ENCODE assay signal across 8 cellular contexts in genomic region chr6:35687658-35688604, GRCh38. TPM values are rescaled to one million over a fixed set of nuclear protein-coding genes. Genes with fewer than 3 reads are reported as not detected.
DNase-seq lines count a peak whose midpoint lies in the region; ATAC-seq and TF ChIP-seq lines count a peak whose summit lies in the region.

No MANE protein-coding gene starts in this region.

- H3K4me3 ChIP-seq in iPS-18a (ENCODE audit: low read length) = peak overlapping the region; percentile 71
- H3K4me3 ChIP-seq in gastrocnemius medialis = peak overlapping the region; percentile 79 to 88 (median 84)

- H3K27ac ChIP-seq in iPS-18a (ENCODE audit: low read length) (no peak overlapping the region), gastrocnemius medialis (peak overlapping the region; percentile 96 to 98 (median 97))

- peak; percentile 55 to 72 for TF ChIP-seq POLR2A in gastrocnemius medialis (IDR thresholded peaks at IDR 0.05)

- no peaks in the 10 kb centered on the region for H3K36me3 Mint-ChIP-seq in IgD-negative memory B cell
- no peaks in the 10 kb centered on the region for H3K36me3 Mint-ChIP-seq in T-helper 1 cell treated with Interleukin-12 subunit alpha and Interleukin-12 subunit beta and Interleukin-4 antibody, amounts not matched to agents 30 μg/mL and 1 μg/mL, for 36 hours (ENCODE audit: low read depth)

- in situ Hi-C loops in gastrocnemius medialis (cut with MboI; ENCODE audit: low sequenced_read_pairs in 4 of 4) = no loop called here

- intact Hi-C loops in gastrocnemius medialis (cut with DNase I; ENCODE audit: low total_unique reads) = loop anchor here (1.0 kb wide), 1 partner anchor 39 kb away; no protein-coding TSS in a partner anchor

- peaks cover 16% of the 10 kb centered on the region for H3K27me3 ChIP-seq in iPS-18a (ENCODE audit: control insufficient read depth, insufficient read depth, low read length)
- no peaks in the 10 kb centered on the region for H3K27me3 ChIP-seq in gastrocnemius medialis

- DNase-seq in DMS79 (lab: John Stamatoyannopoulos, UW) = peak; percentile 37
- peak; percentile 65 for DNase-seq in astrocyte of the hippocampus (ENCODE audit: low read depth, low spot score)
- DNase-seq in gastrocnemius medialis = peak; percentile 64 to 75

- H3K4me1 Mint-ChIP-seq in IgD-negative memory B cell = peaks cover 14 to 19% (median 15%) of the 10 kb centered on the region in 3 donors
- H3K4me1 Mint-ChIP-seq in T-helper 1 cell treated with Interleukin-12 subunit alpha and Interleukin-12 subunit beta and Interleukin-4 antibody, amounts not matched to agents 30 μg/mL and 1 μg/mL, for 36 hours (ENCODE audit: low read depth) = peaks cover 14% of the 10 kb centered on the region

- peak overlapping the region; percentile 63 to 97 (median 79) for H3K27ac Mint-ChIP-seq in IgD-negative memory B cell
- H3K27ac Mint-ChIP-seq in T-helper 1 cell treated with Interleukin-12 subunit alpha and Interleukin-12 subunit beta and Interleukin-4 antibody, amounts not matched to agents 30 μg/mL and 1 μg/mL, for 36 hours = peak overlapping the region; percentile 91

- H3K9ac ChIP-seq in iPS-18a (ENCODE audit: low read length) = peak overlapping the region; percentile 14

- H3K4me3 Mint-ChIP-seq in IgD-negative memory B cell = peak overlapping the region; percentile 89 to 99 (median 96)
- H3K4me3 Mint-ChIP-seq in T-helper 1 cell treated with Interleukin-12 subunit alpha and Interleukin-12 subunit beta and Interleukin-4 antibody, amounts not matched to agents 30 μg/mL and 1 μg/mL, for 36 hours = peak overlapping the region; percentile 93

- H3K9me3 ChIP-seq in iPS-18a (ENCODE audit: control insufficient read depth, low read depth, low read length) (no peaks in the 10 kb centered on the region), gastrocnemius medialis (no peaks in the 10 kb centered on the region)

- no peaks in the 10 kb centered on the region for H3K9me3 Mint-ChIP-seq in IgD-negative memory B cell
- H3K9me3 Mint-ChIP-seq in T-helper 1 cell treated with Interleukin-12 subunit alpha and Interleukin-12 subunit beta and Interleukin-4 antibody, amounts not matched to agents 30 μg/mL and 1 μg/mL, for 36 hours = no peaks in the 10 kb centered on the region

- peaks cover 14% of the 10 kb centered on the region for H3K4me1 ChIP-seq in iPS-18a (ENCODE audit: control insufficient read depth, low read depth, low read length)
- peaks cover 43 to 45% of the 10 kb centered on the region in 2 donors for H3K4me1 ChIP-seq in gastrocnemius medialis

- no peaks in the 10 kb centered on the region for H3K27me3 Mint-ChIP-seq in IgD-negative memory B cell
- H3K27me3 Mint-ChIP-seq in T-helper 1 cell treated with Interleukin-12 subunit alpha and Interleukin-12 subunit beta and Interleukin-4 antibody, amounts not matched to agents 30 μg/mL and 1 μg/mL, for 36 hours (ENCODE audit: low read depth) = no peaks in the 10 kb centered on the region

- ATAC-seq in GM21576 (IDR thresholded peaks at IDR 0.05; ENCODE audit: unreplicated experiment) = peak; percentile 42
- peak; percentile 8 to 16 for ATAC-seq in gastrocnemius medialis
- no peak for ATAC-seq in GM18870 (IDR thresholded peaks at IDR 0.05; ENCODE audit: unreplicated experiment)

- H3K36me3 ChIP-seq in iPS-18a (ENCODE audit: control insufficient read depth, low read depth, low read length) (no peaks in the 10 kb centered on the region), gastrocnemius medialis (peaks cover 0 to 34% of the 10 kb centered on the region in 2 donors)

- no peak for TF ChIP-seq CTCF in gastrocnemius medialis (IDR thresholded peaks at IDR 0.05 in 4 of 5, conservative IDR thresholded peaks at IDR 0.05 in 1 of 5)

RNA-seq across cellular contexts. Expression of gene FKBP5, which starts 0.8 kb away (rescaled TPM):
- 25.1 TPM for polyA plus RNA-seq in IgD-negative memory B cell
- 1,000 to 10,000 TPM in 2 of 4 donors, 100 to 1,000 TPM in 2; 665 to 1,753 (median 1,205) TPM for total RNA-seq in gastrocnemius medialis

RNA-seq across cellular contexts. Expression of gene ARMC12, which starts 48.9 kb away (rescaled TPM):
- polyA plus RNA-seq in IgD-negative memory B cell = 0.39 TPM
- 1 to 10 TPM in 1 of 4 donors, not detected in 3; 6.2 TPM for total RNA-seq in gastrocnemius medialis
